ENCODE assay signal across 8 cellular contexts in genomic region chr1:161044908-161045748, GRCh38. TPM values are rescaled to one million over a fixed set of nuclear protein-coding genes. Genes with fewer than 3 reads are reported as not detected.
DNase-seq lines count a peak whose midpoint lies in the region; ATAC-seq and TF ChIP-seq lines count a peak whose summit lies in the region.

No MANE protein-coding gene starts in this region.

- TF ChIP-seq CTCF in lower lobe of right lung (IDR thresholded peaks at IDR 0.05) = no peak

- POLR2A ChIA-PET in activated CD4-positive, alpha-beta T cell treated with anti-CD3 and anti-CD28 coated beads, Interleukin-2, amount 10 ng/mL, durations not matched to agents 7 days and 5 days (lab: Charles Lee) = interaction anchor here (0.6 to 2.0 kb wide), 6 partner anchors 24 to 268 kb away, joined by 3 to 8 read pairs (median 3); partner anchors contain the start of genes ARHGAP30, F11R, NIT1 and PFDN2

- H3K4me3 Mint-ChIP-seq in activated CD4-positive, alpha-beta T cell treated with anti-CD3 and anti-CD28 coated beads, Interleukin-2, amount 10 ng/mL, durations not matched to agents 7 days and 5 days = peak overlapping the region; percentile 79

- intact Hi-C loops in lower lobe of right lung (cut with DNase I) = no loop called here

- peaks cover 38 to 73% (median 56%) of the 10 kb centered on the region in 10 experiments for H3K4me1 ChIP-seq in BLaER1 treated with 17β-estradiol and CSF1 and Interleukin-3, amounts not matched to agents 10 nM and 100 nM
- H3K4me1 ChIP-seq in lower lobe of right lung = peaks cover 33% of the 10 kb centered on the region

- no peaks in the 10 kb centered on the region for H3K9me3 Mint-ChIP-seq in activated CD4-positive, alpha-beta T cell treated with anti-CD3 and anti-CD28 coated beads, Interleukin-2, amount 10 ng/mL, durations not matched to agents 7 days and 5 days

- H3K27me3 ChIP-seq in BLaER1 treated with 17β-estradiol and CSF1 and Interleukin-3, amounts not matched to agents 10 nM and 100 nM = no peaks in the 10 kb centered on the region
- H3K27me3 ChIP-seq in lower lobe of right lung (ENCODE audit: low read depth) = no peaks in the 10 kb centered on the region

- peak overlapping the region; percentile 92 to 97 (median 95) for H3K9ac ChIP-seq in BLaER1 treated with 17β-estradiol and CSF1 and Interleukin-3, amounts not matched to agents 10 nM and 100 nM

- DNase-seq in NCI-H510A treated with DMSO at 0.1 percent for 48 hours (lab: John Stamatoyannopoulos, UW) (peak; percentile 43), lower lobe of right lung (peak; percentile 86)
- peak; percentile 78 for DNase-seq in activated CD4-positive, alpha-beta T cell treated with anti-CD3 and anti-CD28 coated beads, Interleukin-2, amount 10 ng/mL, durations not matched to agents 7 days and 5 days
- DNase-seq in effector CD8-positive, alpha-beta T cell (lab: John Stamatoyannopoulos, UW) = peak; percentile 40
- DNase-seq in stimulated activated CD8-positive, alpha-beta memory T cell treated with anti-CD3 and anti-CD28 coated beads, Interleukin-7, amount 100 ng/mL, for 4 hours (ENCODE audit: low read depth in 2 of 2) = peak; percentile 50 to 55

- ATAC-seq in GM19035 (IDR thresholded peaks at IDR 0.05; ENCODE audit: unreplicated experiment) (peak; percentile 38), HG03196 (IDR thresholded peaks at IDR 0.05; ENCODE audit: unreplicated experiment) (peak; percentile 46), lower lobe of right lung (peak; percentile 79 to 83)

- H3K4me2 ChIP-seq in BLaER1 treated with 17β-estradiol and CSF1 and Interleukin-3, amounts not matched to agents 10 nM and 100 nM = peak overlapping the region; percentile 90 to 98 (median 95)

- peaks cover 0 to 8% (median 0%) of the 10 kb centered on the region in 11 experiments; a peak in 2 of 22 replicates for H3K9me3 ChIP-seq in BLaER1 treated with 17β-estradiol and CSF1 and Interleukin-3, amounts not matched to agents 10 nM and 100 nM (replicated peaks in 1 of 11)
- no peaks in the 10 kb centered on the region for H3K9me3 ChIP-seq in lower lobe of right lung

- no peaks in the 10 kb centered on the region for H3K27me3 Mint-ChIP-seq in activated CD4-positive, alpha-beta T cell treated with anti-CD3 and anti-CD28 coated beads, Interleukin-2, amount 10 ng/mL, durations not matched to agents 7 days and 5 days

- H3K27ac Mint-ChIP-seq in activated CD4-positive, alpha-beta T cell treated with anti-CD3 and anti-CD28 coated beads, Interleukin-2, amount 10 ng/mL, durations not matched to agents 7 days and 5 days = peak overlapping the region; percentile 97

- CTCF ChIA-PET in activated CD4-positive, alpha-beta T cell treated with anti-CD3 and anti-CD28 coated beads, Interleukin-2, amount 10 ng/mL, durations not matched to agents 7 days and 5 days (lab: Charles Lee) = interaction anchor here (0.6 to 4.9 kb wide), 18 partner anchors 11 to 190 kb away, joined by 3 to 50 read pairs (median 3); partner anchors contain the start of genes ARHGAP30 and KLHDC9

- H3K27ac ChIP-seq in BLaER1 treated with 17β-estradiol and CSF1 and Interleukin-3, amounts not matched to agents 10 nM and 100 nM = peak overlapping the region; percentile 92 to 99 (median 97)
- peak overlapping the region; percentile 98 for H3K27ac ChIP-seq in lower lobe of right lung

- H3K4me1 Mint-ChIP-seq in activated CD4-positive, alpha-beta T cell treated with anti-CD3 and anti-CD28 coated beads, Interleukin-2, amount 10 ng/mL, durations not matched to agents 7 days and 5 days = peaks cover 51% of the 10 kb centered on the region

- H3K36me3 ChIP-seq in BLaER1 treated with 17β-estradiol and CSF1 and Interleukin-3, amounts not matched to agents 10 nM and 100 nM = peaks cover 58 to 67% (median 62%) of the 10 kb centered on the region in 11 experiments
- peaks cover 43% of the 10 kb centered on the region for H3K36me3 ChIP-seq in lower lobe of right lung

- H3K36me3 Mint-ChIP-seq in activated CD4-positive, alpha-beta T cell treated with anti-CD3 and anti-CD28 coated beads, Interleukin-2, amount 10 ng/mL, durations not matched to agents 7 days and 5 days (ENCODE audit: low read depth) = peaks cover 73% of the 10 kb centered on the region

- H3K4me3 ChIP-seq in BLaER1 treated with 17β-estradiol and CSF1 and Interleukin-3, amounts not matched to agents 10 nM and 100 nM = peak overlapping the region; percentile 67 to 95 (median 89)
- peak overlapping the region; percentile 95 for H3K4me3 ChIP-seq in lower lobe of right lung

- H4K20me1 ChIP-seq in BLaER1 treated with 17β-estradiol and CSF1 and Interleukin-3, amounts not matched to agents 10 nM and 100 nM = peaks cover 0 to 17% (median 0%) of the 10 kb centered on the region in 11 experiments; a peak in 3 of 22 replicates

RNA-seq across cellular contexts. Expression of gene USF1, which starts 0.6 kb away (rescaled TPM):
- 10 to 100 TPM; 78.0 to 81.2 TPM for total RNA-seq in activated CD4-positive, alpha-beta T cell treated with anti-CD3 and anti-CD28 coated beads, Interleukin-2, amount 10 ng/mL, durations not matched to agents 7 days and 5 days
- total RNA-seq in lower lobe of right lung = 81.8 TPM

RNA-seq across cellular contexts. Expression of gene TSTD1, which starts 6.4 kb away (rescaled TPM):
- 10 to 100 TPM; 33.5 to 43.6 TPM for total RNA-seq in activated CD4-positive, alpha-beta T cell treated with anti-CD3 and anti-CD28 coated beads, Interleukin-2, amount 10 ng/mL, durations not matched to agents 7 days and 5 days
- 63.2 TPM for total RNA-seq in lower lobe of right lung

RNA-seq across cellular contexts. Expression of gene F11R, which starts 24.2 kb away (rescaled TPM):
- total RNA-seq in activated CD4-positive, alpha-beta T cell treated with anti-CD3 and anti-CD28 coated beads, Interleukin-2, amount 10 ng/mL, durations not matched to agents 7 days and 5 days = 10 to 100 TPM; 14.1 to 15.6 TPM
- 162 TPM for total RNA-seq in lower lobe of right lung

RNA-seq across cellular contexts. Expression of gene ARHGAP30, which starts 24.6 kb away (rescaled TPM):
- 100 to 1,000 TPM; 244 to 304 TPM for total RNA-seq in activated CD4-positive, alpha-beta T cell treated with anti-CD3 and anti-CD28 coated beads, Interleukin-2, amount 10 ng/mL, durations not matched to agents 7 days and 5 days
- total RNA-seq in lower lobe of right lung = 63.7 TPM

RNA-seq across cellular contexts. Expression of gene NECTIN4, which starts 44.2 kb away (rescaled TPM):
- under 1 TPM in 1 of 2 experiments, not detected in 1; 0.15 TPM for total RNA-seq in activated CD4-positive, alpha-beta T cell treated with anti-CD3 and anti-CD28 coated beads, Interleukin-2, amount 10 ng/mL, durations not matched to agents 7 days and 5 days
- total RNA-seq in lower lobe of right lung = 6.2 TPM

Comparison
In these comparisons a context has a peak if more than half of its experiments do, and no peak if none do; other contexts are left out.
1. Peak in every context shown above with its lines: DNase-seq, ATAC-seq, H3K4me3 ChIP-seq and H3K27ac ChIP-seq.